ENCODE assay signal across 9 cellular contexts in genomic region chr16:87979911-87980630, GRCh38. TPM values are rescaled to one million over a fixed set of nuclear protein-coding genes. Genes with fewer than 3 reads are reported as not detected.
A peak's percentile ranks its signal among the peaks of the same experiment; 100 is the strongest.
DNase-seq lines count a peak whose midpoint lies in the region; ATAC-seq and TF ChIP-seq lines count a peak whose summit lies in the region.
"Not testable (repeated sequence)": the region's sequence is repeated elsewhere in the genome, so short reads cannot be mapped to it uniquely, and the experiment has no call there.
"Had no signal": no experiment of that assay in that cellular context is flagged by ENCODE, and none has a peak within 500 bp of the region (broad histone marks: within the 10 kb centered on the region; RNA-seq: fewer than 3 reads in every experiment).

No MANE protein-coding gene starts in this region.

- not testable (repeated sequence) for H3K27ac ChIP-seq in mesenchymal stem cell (ENCODE audit: low read length, poor library complexity, severe bottlenecking); sigmoid colon

- H3K79me1 ChIP-seq in mesenchymal stem cell (replicated peaks; ENCODE audit: low read length, poor library complexity, severe bottlenecking): peaks cover 20% of the 10 kb centered on the region

- not testable (repeated sequence) for H3K14ac ChIP-seq in mesenchymal stem cell (ENCODE audit: low read length in 2 of 2)

- H3K27ac Mint-ChIP-seq in T-cell: peak overlapping the region; percentile 7 to 59
- H3K27ac Mint-ChIP-seq in activated CD4-positive, alpha-beta memory T cell treated with anti-CD3 and anti-CD28 coated beads for 36 hours: peak overlapping the region; percentile 4

- H3K4me3 Mint-ChIP-seq in T-cell; activated CD4-positive, alpha-beta memory T cell treated with anti-CD3 and anti-CD28 coated beads for 36 hours: not testable (repeated sequence)

- H3K9me3 ChIP-seq in mesenchymal stem cell (ENCODE audit: control insufficient read depth, low read length); sigmoid colon: not testable (repeated sequence)

- H2BK5ac ChIP-seq in mesenchymal stem cell (ENCODE audit: low read depth, low read length, poor library complexity, severe bottlenecking): not testable (repeated sequence)

- 92% methylated on average over 11 of the region's 12 CpGs for WGBS in mesenchymal stem cell
- 83 to 84% methylated on average over 12 of the region's 12 CpGs for WGBS in sigmoid colon, 2 donors

- DNase-seq in DMS 273 (lab: John Stamatoyannopoulos, UW; ENCODE audit: unreplicated experiment): peak; percentile 54
- DNase-seq in T-cell: peak in 5 of 34 experiments; percentile 12 to 52 (median 32)
- not testable (repeated sequence) for DNase-seq in activated CD4-positive, alpha-beta memory T cell treated with anti-CD3 and anti-CD28 coated beads for 36 hours; mesenchymal stem cell
- DNase-seq in activated naive CD4-positive, alpha-beta T cell treated with Interleukin-2 at 50 U/mL for 16 hours: peak; percentile 13
- DNase-seq in cerebellar cortex (ENCODE audit: low spot score): peak; percentile 78
- DNase-seq in sigmoid colon: peak; percentile 27

- not testable (repeated sequence) for H2BK15ac ChIP-seq in mesenchymal stem cell (ENCODE audit: low read depth, poor library complexity, severe bottlenecking)

- H2BK120ac ChIP-seq in mesenchymal stem cell (ENCODE audit: low read depth, low read length): not testable (repeated sequence)

- peak in 2 of 4 experiments; percentile 31 to 73 for ATAC-seq in T-cell (replicated peaks in 1 of 4)

- not testable (repeated sequence) for H2AFZ ChIP-seq in mesenchymal stem cell (ENCODE audit: low read depth, low read length)

- not testable (repeated sequence) for H3K4ac ChIP-seq in mesenchymal stem cell (ENCODE audit: low read depth in 1 of 2, low read length in 2 of 2)

- CTCF ChIA-PET in T-cell (lab: Charles Lee); activated CD4-positive, alpha-beta memory T cell treated with anti-CD3 and anti-CD28 coated beads for 36 hours (lab: Charles Lee): not testable (repeated sequence)

- H3K27me3 ChIP-seq in mesenchymal stem cell (ENCODE audit: control insufficient read depth in 1 of 2, insufficient read depth in 1 of 2, low read length in 2 of 2); sigmoid colon: not testable (repeated sequence)

- not testable (repeated sequence) for TF ChIP-seq EP300 in sigmoid colon (IDR thresholded peaks at IDR 0.05)

- not testable (repeated sequence) for H3K4me2 ChIP-seq in mesenchymal stem cell (ENCODE audit: low read length, poor library complexity, severe bottlenecking)

- H3K36me3 ChIP-seq in mesenchymal stem cell (ENCODE audit: control insufficient read depth in 1 of 2, insufficient read depth in 2 of 2, low read depth in 1 of 2, low read length in 2 of 2) (peaks cover 31 to 32% of the 10 kb centered on the region in 2 experiments), sigmoid colon (peaks cover 0 to 29% (median under 1%) of the 10 kb centered on the region in 4 donors)

- peaks cover 32 to 61% (median 44%) of the 10 kb centered on the region in 3 donors for H3K4me1 Mint-ChIP-seq in T-cell
- H3K4me1 Mint-ChIP-seq in activated CD4-positive, alpha-beta memory T cell treated with anti-CD3 and anti-CD28 coated beads for 36 hours (ENCODE audit: low read depth): peaks cover 59% of the 10 kb centered on the region

- intact Hi-C loops in activated CD4-positive, alpha-beta memory T cell treated with anti-CD3 and anti-CD28 coated beads for 36 hours (cut with micrococcal nuclease): not testable (repeated sequence)
- intact Hi-C loops in sigmoid colon (cut with DNase I): loop anchor here (10.0 kb wide), 1 partner anchor 455 kb away; no protein-coding TSS in a partner anchor

- not testable (repeated sequence) for H2AK5ac ChIP-seq in mesenchymal stem cell (ENCODE audit: low read length, severe bottlenecking)

- not testable (repeated sequence) for H3K18ac ChIP-seq in mesenchymal stem cell (ENCODE audit: low read depth in 1 of 2, low read length in 2 of 2)

- H3K9me3 Mint-ChIP-seq in T-cell; activated CD4-positive, alpha-beta memory T cell treated with anti-CD3 and anti-CD28 coated beads for 36 hours: not testable (repeated sequence)

- H2BK12ac ChIP-seq in mesenchymal stem cell (ENCODE audit: low read length in 2 of 2): not testable (repeated sequence)

- H3K36me3 Mint-ChIP-seq in T-cell: peaks cover 65% of the 10 kb centered on the region
- peaks cover 32% of the 10 kb centered on the region for H3K36me3 Mint-ChIP-seq in activated CD4-positive, alpha-beta memory T cell treated with anti-CD3 and anti-CD28 coated beads for 36 hours

- H4K91ac ChIP-seq in mesenchymal stem cell (ENCODE audit: low read length): peak overlapping the region; percentile 15

- H3K9ac ChIP-seq in mesenchymal stem cell (ENCODE audit: low read length): not testable (repeated sequence)

- H3K27me3 Mint-ChIP-seq in T-cell; activated CD4-positive, alpha-beta memory T cell treated with anti-CD3 and anti-CD28 coated beads for 36 hours: not testable (repeated sequence)

- TF ChIP-seq POLR2A in sigmoid colon (IDR thresholded peaks at IDR 0.05): not testable (repeated sequence)

- TF ChIP-seq CTCF in sigmoid colon (IDR thresholded peaks at IDR 0.05): not testable (repeated sequence)

- not testable (repeated sequence) for H3K23ac ChIP-seq in mesenchymal stem cell (ENCODE audit: low read length in 2 of 2)

- H4K8ac ChIP-seq in mesenchymal stem cell (ENCODE audit: low read length): not testable (repeated sequence)

- H3K4me1 ChIP-seq in mesenchymal stem cell (ENCODE audit: control insufficient read depth, insufficient read depth, low read depth, low read length); sigmoid colon: not testable (repeated sequence)

- POLR2A ChIA-PET in T-cell (lab: Charles Lee); activated CD4-positive, alpha-beta memory T cell treated with anti-CD3 and anti-CD28 coated beads for 36 hours (lab: Charles Lee): not testable (repeated sequence)

- H3K4me3 ChIP-seq in mesenchymal stem cell (ENCODE audit: insufficient read depth in 1 of 2, low read depth in 1 of 2, low read length in 2 of 2); sigmoid colon: not testable (repeated sequence)

RNA-seq across cellular contexts. Expression of gene BANP, which starts 28.8 kb away (rescaled TPM):
- total RNA-seq in T-cell (10 to 100 TPM; 57.1 to 81.9 (median 69.4) TPM), sigmoid colon (10 to 100 TPM; 17.4 to 31.0 (median 23.0) TPM)
- 10 to 100 TPM; 29.6 to 30.6 TPM for total RNA-seq in activated CD4-positive, alpha-beta memory T cell treated with anti-CD3 and anti-CD28 coated beads for 36 hours
- 10.8 TPM for polyA plus RNA-seq in mesenchymal stem cell (2013, experiment 1 of 2)
- 11.0 TPM for polyA plus RNA-seq in mesenchymal stem cell (2013, experiment 2 of 2)
- polyA plus RNA-seq in sigmoid colon: 10 to 100 TPM in 1 of 3 donors, 1 to 10 TPM in 2; 8.4 to 15.9 (median 8.8) TPM

RNA-seq across cellular contexts. Expression of gene CA5A, which starts 43.7 kb away (rescaled TPM):
- total RNA-seq in T-cell (under 1 TPM in 1 of 5 donors, not detected in 4; 0.20 TPM), sigmoid colon (not detected)
- not detected for total RNA-seq in activated CD4-positive, alpha-beta memory T cell treated with anti-CD3 and anti-CD28 coated beads for 36 hours
- polyA plus RNA-seq in mesenchymal stem cell (2013, experiment 1 of 2): not detected
- not detected for polyA plus RNA-seq in mesenchymal stem cell (2013, experiment 2 of 2)
- polyA plus RNA-seq in sigmoid colon: not detected
- total RNA-seq: H1, Peyer's patch had no signal
- polyA plus RNA-seq: H1 had no signal
